In the genomic region with DNA sequence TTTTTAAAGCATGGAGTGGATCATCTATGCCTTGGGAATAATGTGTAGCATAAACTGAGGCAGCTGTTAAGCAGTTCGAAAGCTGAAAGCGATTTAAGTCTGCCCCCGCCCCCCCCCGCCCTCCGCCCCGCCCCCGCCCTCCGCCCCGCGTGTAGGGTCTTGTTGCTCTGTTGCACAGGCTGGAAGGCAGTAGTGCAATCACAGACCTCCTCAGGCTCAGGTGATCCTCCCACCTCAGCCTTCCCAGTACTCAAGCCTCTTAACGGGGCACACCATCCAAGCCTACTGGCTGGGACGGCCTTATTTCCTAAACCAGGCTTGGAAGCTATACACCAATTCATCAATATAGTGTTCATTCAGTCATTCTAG, we compare ENCODE assay signal across 9 cellular contexts. TPM values are rescaled to one million over a fixed set of nuclear protein-coding genes. Genes with fewer than 3 reads are reported as not detected.
A peak's percentile ranks its signal among the peaks of the same experiment; 100 is the strongest.
DNase-seq lines count a peak whose midpoint lies in the region; ATAC-seq and TF ChIP-seq lines count a peak whose summit lies in the region.
"Had no signal": no experiment of that assay in that cellular context is flagged by ENCODE, and none has a peak within 500 bp of the region (broad histone marks: within the 10 kb centered on the region; RNA-seq: fewer than 3 reads in every experiment).

No MANE protein-coding gene starts in this region.

- no peaks in the 10 kb centered on the region for H3K36me3 ChIP-seq in suprapubic skin

- TF ChIP-seq CTCF in suprapubic skin (IDR thresholded peaks at IDR 0.05), result no peak

- peaks cover 1% of the 10 kb centered on the region for H3K36me3 Mint-ChIP-seq in central memory CD8-positive, alpha-beta T cell (ENCODE audit: insufficient read depth)
- H3K36me3 Mint-ChIP-seq in stimulated activated naive B cell treated with anti-CD40 and anti-IgM and Interleukin-4, amounts not matched to agents 10 μg/mL and 1 μg/mL and 100 μg/mL, for 72 hours, result peaks cover 9 to 12% of the 10 kb centered on the region in 2 donors
- peaks cover 5% of the 10 kb centered on the region for H3K36me3 Mint-ChIP-seq in activated naive CD4-positive, alpha-beta T cell treated with anti-CD3 and anti-CD28 coated beads, Interleukin-2, amount 10 ng/mL, durations not matched to agents 7 days and 5 days
- H3K36me3 Mint-ChIP-seq: natural killer cell treated with Interleukin-12 subunit alpha and Interleukin-12 subunit beta and Interleukin-15 and Interleukin-18, amount 100 ng/mL, for 72 hours had no signal

- H3K4me1 Mint-ChIP-seq in central memory CD8-positive, alpha-beta T cell, result peaks cover 7% of the 10 kb centered on the region
- H3K4me1 Mint-ChIP-seq in stimulated activated naive B cell treated with anti-CD40 and anti-IgM and Interleukin-4, amounts not matched to agents 10 μg/mL and 1 μg/mL and 100 μg/mL, for 72 hours, result peaks cover 9 to 16% of the 10 kb centered on the region in 2 donors
- H3K4me1 Mint-ChIP-seq in activated naive CD4-positive, alpha-beta T cell treated with anti-CD3 and anti-CD28 coated beads, Interleukin-2, amount 10 ng/mL, durations not matched to agents 7 days and 5 days, result peaks cover 8% of the 10 kb centered on the region

- H3K27ac ChIP-seq in suprapubic skin, result no peak overlapping the region

- no peak for DNase-seq in central memory CD8-positive, alpha-beta T cell (ENCODE audit: low spot score in 2 of 2)
- DNase-seq in left kidney (ENCODE audit: low read depth, low spot score) (peak; percentile 54), suprapubic skin (ENCODE audit: low spot score in 2 of 2) (no peak), NCI-H446 (lab: John Stamatoyannopoulos, UW) (no peak)
- DNase-seq in stimulated activated naive B cell treated with anti-CD40 and anti-IgM and Interleukin-4, amounts not matched to agents 10 μg/mL and 1 μg/mL and 100 μg/mL, for 72 hours, result no peak
- DNase-seq in activated naive CD4-positive, alpha-beta T cell treated with anti-CD3 and anti-CD28 coated beads, Interleukin-2, amount 10 ng/mL, durations not matched to agents 7 days and 5 days, result no peak
- DNase-seq: NCI-H1417 treated with DMSO at 0.1 percent for 48 hours had no signal

- CTCF ChIA-PET in activated naive CD4-positive, alpha-beta T cell treated with anti-CD3 and anti-CD28 coated beads, Interleukin-2, amount 10 ng/mL, durations not matched to agents 7 days and 5 days (lab: Charles Lee), result no interaction called here

- H3K4me1 ChIP-seq in suprapubic skin, result peaks cover 27% of the 10 kb centered on the region

- no peaks in the 10 kb centered on the region for H3K9me3 ChIP-seq in suprapubic skin

- peak overlapping the region; percentile 58 for H3K4me3 Mint-ChIP-seq in central memory CD8-positive, alpha-beta T cell
- H3K4me3 Mint-ChIP-seq in stimulated activated naive B cell treated with anti-CD40 and anti-IgM and Interleukin-4, amounts not matched to agents 10 μg/mL and 1 μg/mL and 100 μg/mL, for 72 hours, result no peak overlapping the region
- no peak overlapping the region for H3K4me3 Mint-ChIP-seq in activated naive CD4-positive, alpha-beta T cell treated with anti-CD3 and anti-CD28 coated beads, Interleukin-2, amount 10 ng/mL, durations not matched to agents 7 days and 5 days
- H3K4me3 Mint-ChIP-seq: natural killer cell treated with Interleukin-12 subunit alpha and Interleukin-12 subunit beta and Interleukin-15 and Interleukin-18, amount 100 ng/mL, for 72 hours had no signal

- no peak for TF ChIP-seq POLR2A in suprapubic skin (IDR thresholded peaks at IDR 0.05)

- peak overlapping the region; percentile 75 for H3K4me3 ChIP-seq in suprapubic skin

- H3K9me3 Mint-ChIP-seq in central memory CD8-positive, alpha-beta T cell, result no peaks in the 10 kb centered on the region
- no peaks in the 10 kb centered on the region for H3K9me3 Mint-ChIP-seq in stimulated activated naive B cell treated with anti-CD40 and anti-IgM and Interleukin-4, amounts not matched to agents 10 μg/mL and 1 μg/mL and 100 μg/mL, for 72 hours
- no peaks in the 10 kb centered on the region for H3K9me3 Mint-ChIP-seq in activated naive CD4-positive, alpha-beta T cell treated with anti-CD3 and anti-CD28 coated beads, Interleukin-2, amount 10 ng/mL, durations not matched to agents 7 days and 5 days
- H3K9me3 Mint-ChIP-seq: natural killer cell treated with Interleukin-12 subunit alpha and Interleukin-12 subunit beta and Interleukin-15 and Interleukin-18, amount 100 ng/mL, for 72 hours had no signal

- no peaks in the 10 kb centered on the region for H3K27me3 Mint-ChIP-seq in central memory CD8-positive, alpha-beta T cell
- peaks cover 9 to 10% of the 10 kb centered on the region in 2 donors for H3K27me3 Mint-ChIP-seq in stimulated activated naive B cell treated with anti-CD40 and anti-IgM and Interleukin-4, amounts not matched to agents 10 μg/mL and 1 μg/mL and 100 μg/mL, for 72 hours
- peaks cover 16% of the 10 kb centered on the region for H3K27me3 Mint-ChIP-seq in activated naive CD4-positive, alpha-beta T cell treated with anti-CD3 and anti-CD28 coated beads, Interleukin-2, amount 10 ng/mL, durations not matched to agents 7 days and 5 days
- H3K27me3 Mint-ChIP-seq: natural killer cell treated with Interleukin-12 subunit alpha and Interleukin-12 subunit beta and Interleukin-15 and Interleukin-18, amount 100 ng/mL, for 72 hours had no signal

- H3K27me3 ChIP-seq in suprapubic skin, result no peaks in the 10 kb centered on the region

- 14% methylated on average over 5 of the region's 12 CpGs for WGBS in suprapubic skin

- H3K27ac Mint-ChIP-seq in central memory CD8-positive, alpha-beta T cell (ENCODE audit: low read depth), result no peak overlapping the region
- H3K27ac Mint-ChIP-seq in stimulated activated naive B cell treated with anti-CD40 and anti-IgM and Interleukin-4, amounts not matched to agents 10 μg/mL and 1 μg/mL and 100 μg/mL, for 72 hours, result no peak overlapping the region
- H3K27ac Mint-ChIP-seq in activated naive CD4-positive, alpha-beta T cell treated with anti-CD3 and anti-CD28 coated beads, Interleukin-2, amount 10 ng/mL, durations not matched to agents 7 days and 5 days, result no peak overlapping the region
- H3K27ac Mint-ChIP-seq: natural killer cell treated with Interleukin-12 subunit alpha and Interleukin-12 subunit beta and Interleukin-15 and Interleukin-18, amount 100 ng/mL, for 72 hours had no signal

- no peak for TF ChIP-seq EP300 in suprapubic skin (IDR thresholded peaks at IDR 0.05)

- peak; percentile 24 for ATAC-seq in HG03159 (IDR thresholded peaks at IDR 0.05; ENCODE audit: unreplicated experiment)
- peak; percentile 35 for ATAC-seq in central memory CD8-positive, alpha-beta T cell (replicated peaks; ENCODE audit: extremely low read depth, poor library complexity, severe bottlenecking)
- no peak for ATAC-seq in stimulated activated naive B cell treated with anti-CD40 and anti-IgM and Interleukin-4, amounts not matched to agents 10 μg/mL and 1 μg/mL and 100 μg/mL, for 72 hours (replicated peaks)

RNA-seq across cellular contexts. Expression of a gene that starts 0.9 kb away (rescaled TPM):
- 1 to 10 TPM in 3 of 4 donors, under 1 TPM in 1; 0.45 to 2.2 (median 1.8) TPM for total RNA-seq in suprapubic skin

Comparison
In these comparisons a context has a peak if more than half of its experiments do, and no peak if none do; other contexts are left out.
1. ATAC-seq: peak in HG03159 (single experiment) and central memory CD8-positive, alpha-beta T cell (single experiment); none in stimulated activated naive B cell treated with anti-CD40 and anti-IgM and Interleukin-4, amounts not matched to agents 10 μg/mL and 1 μg/mL and 100 μg/mL, for 72 hours (0 of 2).